ENCODE assay signal across 24 cellular contexts in genomic region chr9:101219030-101219429, GRCh38.
DNase-seq lines count a peak whose midpoint lies in the region; ATAC-seq, FAIRE-seq and TF ChIP-seq lines count a peak whose summit lies in the region.
"Had no signal": no experiment of that assay in that cellular context is flagged by ENCODE, and none has a peak within 500 bp of the region (broad histone marks: within the 10 kb centered on the region; RNA-seq: fewer than 3 reads in every experiment).

No MANE protein-coding gene starts in this region.

- TF ChIP-seq CTCF in GM23338 (conservative IDR thresholded peaks at IDR 0.05; ENCODE audit: low read depth in 2 of 2) = no peak
- TF ChIP-seq CTCF in WERI-Rb-1 (IDR thresholded peaks at IDR 0.05; ENCODE audit: low read depth, low read length) = no peak
- no peak for TF ChIP-seq CTCF in H1 (IDR thresholded peaks at IDR 0.05; ENCODE audit: control extremely low read depth in 1 of 3, insufficient read depth in 1 of 3, low read depth in 1 of 3, low read length in 3 of 3)
- no peak for TF ChIP-seq CTCF in MCF 10A (IDR thresholded peaks at IDR 0.05; ENCODE audit: unreplicated experiment)

- H3K79me1 ChIP-seq in H1 (ENCODE audit: low read depth, low read length) (no peaks in the 10 kb centered on the region), trophoblast cell (ENCODE audit: low read length) (no peaks in the 10 kb centered on the region)

- no peak overlapping the region for H3K9ac ChIP-seq in H1 (replicated peaks in 1 of 4; ENCODE audit: extremely low read depth in 1 of 4, low read depth in 3 of 4, low read length in 3 of 4)
- no peak overlapping the region for H3K9ac ChIP-seq in trophoblast cell (ENCODE audit: low read length)
- H3K9ac ChIP-seq: BLaER1, GM23248 had no signal

- no peaks in the 10 kb centered on the region for H3K79me2 ChIP-seq in GM23338 (replicated peaks; ENCODE audit: insufficient read depth)
- no peaks in the 10 kb centered on the region for H3K79me2 ChIP-seq in H1 (ENCODE audit: control insufficient read depth in 1 of 2, insufficient read depth in 2 of 2, low read length in 2 of 2)
- H3K79me2 ChIP-seq in trophoblast cell (ENCODE audit: control insufficient read depth, insufficient read depth, low read length, poor library complexity) = no peaks in the 10 kb centered on the region

- H3K23ac ChIP-seq in H1 (ENCODE audit: insufficient read length) = no peak overlapping the region
- H3K23ac ChIP-seq in trophoblast cell (ENCODE audit: low read length) = peak overlapping the region; percentile 58

- H3K27me3 Mint-ChIP-seq in GM23338 (ENCODE audit: insufficient read depth, low read depth, poor library complexity) = no peaks in the 10 kb centered on the region
- H3K27me3 Mint-ChIP-seq in MCF 10A (ENCODE audit: insufficient read depth, unreplicated experiment) = peaks cover 28% of the 10 kb centered on the region
- H3K27me3 Mint-ChIP-seq: B cell; CD4-positive, CD25-positive, alpha-beta regulatory T cell had no signal

- BruUV-seq in MCF 10A (replicated peaks; lab: Mats Ljungman, UMichigan) = no TSS peak

- H2AK5ac ChIP-seq in H1 (ENCODE audit: low read depth, low read length) = no peak overlapping the region
- no peak overlapping the region for H2AK5ac ChIP-seq in trophoblast cell (ENCODE audit: low read length)

- no peaks in the 10 kb centered on the region for H3F3A ChIP-seq in GM23338 (replicated peaks; ENCODE audit: low read depth)

- H3K36me3 ChIP-seq in GM23338 (ENCODE audit: insufficient read depth) = no peaks in the 10 kb centered on the region
- no peaks in the 10 kb centered on the region for H3K36me3 ChIP-seq in WERI-Rb-1
- no peaks in the 10 kb centered on the region for H3K36me3 ChIP-seq in H1 (ENCODE audit: control insufficient read depth in 2 of 4, insufficient read depth in 4 of 4, low read length in 3 of 4)
- H3K36me3 ChIP-seq in trophoblast cell (ENCODE audit: control insufficient read depth in 1 of 2, insufficient read depth in 2 of 2, low read length in 2 of 2) = no peaks in the 10 kb centered on the region
- H3K36me3 ChIP-seq: BLaER1, HAP-1 had no signal

- no peak overlapping the region for H3K18ac ChIP-seq in H1 (ENCODE audit: extremely low read depth, low read length)
- H3K18ac ChIP-seq in trophoblast cell (ENCODE audit: low read length) = no peak overlapping the region

- ATAC-seq in GM23338 = peak; percentile 64; the same call in 2 of the 3 replicates
- no peak for ATAC-seq in GM18519 (IDR thresholded peaks at IDR 0.05; ENCODE audit: low FRiP score, unreplicated experiment)
- ATAC-seq: CD8-positive, alpha-beta T cell had no signal

- H3K36me3 Mint-ChIP-seq in GM23338 (ENCODE audit: low read depth) = no peaks in the 10 kb centered on the region; the same call in 2 of the 3 replicates
- no peaks in the 10 kb centered on the region for H3K36me3 Mint-ChIP-seq in MCF 10A (ENCODE audit: insufficient read depth, unreplicated experiment)
- H3K36me3 Mint-ChIP-seq: CD4-positive, CD25-positive, alpha-beta regulatory T cell; CD8-positive, alpha-beta T cell had no signal

- H4K91ac ChIP-seq in H1 (replicated peaks; ENCODE audit: insufficient read length, low read length) = no peak overlapping the region
- no peak overlapping the region for H4K91ac ChIP-seq in trophoblast cell (ENCODE audit: low read depth, low read length)

- no peak for TF ChIP-seq POLR2A in H1 (IDR thresholded peaks at IDR 0.05; ENCODE audit: control extremely low read depth in 1 of 2, low read depth in 2 of 2, low read length in 2 of 2)

- no peak overlapping the region for H3K4ac ChIP-seq in H1 (replicated peaks; ENCODE audit: insufficient read length, low read depth, low read length)
- H3K4ac ChIP-seq in trophoblast cell (ENCODE audit: low read depth, low read length) = no peak overlapping the region

- H3K27me3 ChIP-seq in GM23338 (ENCODE audit: insufficient read depth) (no peaks in the 10 kb centered on the region), WERI-Rb-1 (ENCODE audit: insufficient read depth, low read depth, severe bottlenecking) (no peaks in the 10 kb centered on the region), H1 (replicated peaks in 1 of 4; ENCODE audit: control insufficient read depth in 3 of 4, extremely low read depth in 1 of 4, insufficient read depth in 3 of 4, low read length in 3 of 4) (no peaks in the 10 kb centered on the region), trophoblast cell (ENCODE audit: insufficient read depth, low read length) (no peaks in the 10 kb centered on the region)
- H3K27me3 ChIP-seq: BLaER1 had no signal

- H2AFZ ChIP-seq in GM23338 = no peak overlapping the region
- 0 out of 2 replicates have a peak overlapping the region, but pooled peaks have one; percentile 6 for H2AFZ ChIP-seq in H1 (ENCODE audit: low read length)
- no peak overlapping the region for H2AFZ ChIP-seq in trophoblast cell (ENCODE audit: insufficient read depth, low read length, poor library complexity)
- H2AFZ ChIP-seq: GM23248 had no signal

- H4K5ac ChIP-seq in H1 (ENCODE audit: insufficient read length, low read depth, low read length) = no peak overlapping the region

- no peak overlapping the region for H4K8ac ChIP-seq in H1 (ENCODE audit: extremely low read depth, insufficient read depth, low read length)
- no peak overlapping the region for H4K8ac ChIP-seq in trophoblast cell (ENCODE audit: low read depth, low read length)

- no peaks in the 10 kb centered on the region for H3K9me3 Mint-ChIP-seq in GM23338
- no peaks in the 10 kb centered on the region for H3K9me3 Mint-ChIP-seq in MCF 10A (ENCODE audit: unreplicated experiment)
- H3K9me3 Mint-ChIP-seq: CD8-positive, alpha-beta T cell had no signal

- no peak overlapping the region for H2BK15ac ChIP-seq in H1 (ENCODE audit: low read length)

- 85% methylated on average over 7 of the region's 7 CpGs; no CpG with 5 or more reads in 1 of the 2 experiments for WGBS in H1 (ENCODE audit: extremely low coverage in 1 of 2, insufficient coverage in 1 of 2, insufficient read length in 1 of 2, insufficient replicate concordance in 2 of 2, low coverage in 1 of 2, low lambda C conversion rate in 2 of 2, missing lambda C conversion rate in 1 of 2), 2 experiments
- WGBS in trophoblast cell (ENCODE audit: extremely low coverage, insufficient coverage, insufficient read length) = no CpG with 5 or more reads among the region's 7 CpGs

- H3K27ac ChIP-seq in GM23338 (ENCODE audit: low read depth) (no peak overlapping the region), WERI-Rb-1 (peak overlapping the region; percentile 81), H1 (ENCODE audit: low read depth, low read length) (no peak overlapping the region), trophoblast cell (ENCODE audit: low read depth, low read length) (no peak overlapping the region)
- H3K27ac ChIP-seq: 22Rv1, BLaER1, C4-2B, GM23248 had no signal

- 0 out of 2 replicates have a peak, but pooled peaks cover 4% of the 10 kb centered on the region for H3K9me2 ChIP-seq in GM23338 (ENCODE audit: insufficient read depth)

- DNase-seq in GM23338 (ENCODE audit: low spot score) (peak; percentile 34), WERI-Rb-1 (no peak), H1 (ENCODE audit: low read depth in 1 of 2, low spot score in 2 of 2) (no peak), trophoblast cell (no peak), MCF 10A (ENCODE audit: unreplicated experiment) (no peak), NCI-H1930 (lab: John Stamatoyannopoulos, UW) (no peak)
- DNase-seq: Caco-2; CD4-positive, CD25-positive, alpha-beta regulatory T cell; CD8-positive, alpha-beta T cell; DMS153; DND-41; GM23248; HFFc6 had no signal

- no peaks in the 10 kb centered on the region for H3K4me1 ChIP-seq in GM23338 (ENCODE audit: insufficient read depth)
- no peaks in the 10 kb centered on the region for H3K4me1 ChIP-seq in H1 (replicated peaks in 1 of 4; ENCODE audit: control insufficient read depth in 3 of 4, insufficient read depth in 4 of 4, low read length in 3 of 4)
- no peaks in the 10 kb centered on the region for H3K4me1 ChIP-seq in trophoblast cell (ENCODE audit: control insufficient read depth in 1 of 2, insufficient read depth in 2 of 2, low read length in 2 of 2)
- H3K4me1 ChIP-seq: BLaER1, Caco-2, HAP-1 had no signal

- no peak for FAIRE-seq in H1 (lab: Jason Lieb, UNC)
- FAIRE-seq: A204.1, G401.6, GM12892, GM19239, H54 had no signal

- H3K27ac Mint-ChIP-seq in GM23338 = no peak overlapping the region
- no peak overlapping the region for H3K27ac Mint-ChIP-seq in MCF 10A (ENCODE audit: low read depth, unreplicated experiment)
- H3K27ac Mint-ChIP-seq: B cell; CD4-positive, CD25-positive, alpha-beta regulatory T cell; CD8-positive, alpha-beta T cell; HFFc6 had no signal

- H4K12ac ChIP-seq in trophoblast cell (ENCODE audit: low read depth, low read length) = no peak overlapping the region

- CTCF ChIA-PET in H1 (lab: Charles Lee; ENCODE audit: partially characterized antibody) (interaction anchor here (1.2 to 1.3 kb wide), 3 partner anchors 17 to 500 kb away, joined by 3 to 4 read pairs (median 4); no protein-coding TSS in a partner anchor), MCF 10A (lab: Yijun Ruan, JAX) (interaction anchor here (0.7 kb wide), 1 partner anchor 100 kb away, joined by 3 read pairs; no protein-coding TSS in a partner anchor)

- POLR2A ChIA-PET in H1 (lab: Charles Lee; ENCODE audit: partially characterized antibody) = no interaction called here
- POLR2A ChIA-PET in MCF 10A (lab: Yijun Ruan, JAX) = no interaction called here

- TF ChIP-seq EP300 in H1 (IDR thresholded peaks at IDR 0.05; ENCODE audit: borderline replicate concordance in 1 of 2, low read depth in 2 of 2, low read length in 2 of 2) = no peak

- H2BK20ac ChIP-seq in H1 (ENCODE audit: low read length) = no peak overlapping the region

- H3K23me2 ChIP-seq in H1 (ENCODE audit: low read depth, low read length) = no peaks in the 10 kb centered on the region

- H2BK12ac ChIP-seq in H1 (ENCODE audit: low read depth, low read length) = no peak overlapping the region
- H2BK12ac ChIP-seq in trophoblast cell (ENCODE audit: low read length) = no peak overlapping the region

- intact Hi-C loops in MCF 10A (cut with micrococcal nuclease) = no loop called here

- H2BK5ac ChIP-seq in H1 (ENCODE audit: low read depth, low read length) (no peak overlapping the region), trophoblast cell (ENCODE audit: low read depth, low read length, poor library complexity) (no peak overlapping the region)

- H3K4me2 ChIP-seq in GM23338 = no peak overlapping the region
- H3K4me2 ChIP-seq in H1 (ENCODE audit: insufficient read depth in 1 of 2, low read depth in 2 of 2, low read length in 2 of 2) = no peak overlapping the region
- H3K4me2 ChIP-seq in trophoblast cell (ENCODE audit: low read length) = no peak overlapping the region
- H3K4me2 ChIP-seq: BLaER1 had no signal

- H3K4me3 ChIP-seq in GM23338 (no peak overlapping the region), WERI-Rb-1 (ENCODE audit: low read depth, low read length) (no peak overlapping the region), H1 (ENCODE audit: extremely low read depth in 1 of 4, insufficient read depth in 2 of 4, low read depth in 3 of 4, low read length in 4 of 4) (no peak overlapping the region), trophoblast cell (ENCODE audit: low read depth, low read length) (no peak overlapping the region)
- H3K4me3 ChIP-seq: BLaER1, GM23248, HAP-1 had no signal

- H3K9me3 ChIP-seq in WERI-Rb-1 (ENCODE audit: severe bottlenecking) (peaks cover 5% of the 10 kb centered on the region), H1 (ENCODE audit: insufficient read depth in 2 of 2, low read depth in 1 of 2, low read length in 1 of 2) (no peaks in the 10 kb centered on the region), trophoblast cell (ENCODE audit: insufficient read depth, low read depth, low read length) (no peaks in the 10 kb centered on the region)
- H3K9me3 ChIP-seq: BLaER1, Caco-2, HAP-1 had no signal

- H3K4me3 Mint-ChIP-seq in GM23338 = no peak overlapping the region
- no peak overlapping the region for H3K4me3 Mint-ChIP-seq in MCF 10A (ENCODE audit: unreplicated experiment)
- H3K4me3 Mint-ChIP-seq: B cell; CD4-positive, CD25-positive, alpha-beta regulatory T cell; CD8-positive, alpha-beta T cell; HFFc6 had no signal

- peaks cover 5% of the 10 kb centered on the region; the same call in 1 of the 3 replicates for H3K4me1 Mint-ChIP-seq in GM23338
- no peaks in the 10 kb centered on the region for H3K4me1 Mint-ChIP-seq in MCF 10A (ENCODE audit: insufficient read depth, unreplicated experiment)
- H3K4me1 Mint-ChIP-seq: B cell; CD4-positive, CD25-positive, alpha-beta regulatory T cell had no signal

- H2BK120ac ChIP-seq in H1 (replicated peaks; ENCODE audit: low read depth, low read length) (no peak overlapping the region), trophoblast cell (ENCODE audit: insufficient read depth, low read length, poor library complexity) (no peak overlapping the region)

- H4K20me1 ChIP-seq in GM23338 (replicated peaks; ENCODE audit: insufficient read depth) (no peaks in the 10 kb centered on the region), H1 (replicated peaks in 1 of 2; ENCODE audit: control insufficient read depth in 1 of 2, insufficient read depth in 2 of 2, low read length in 2 of 2) (no peaks in the 10 kb centered on the region)
- H4K20me1 ChIP-seq: BLaER1 had no signal

- H3K56ac ChIP-seq in H1 (replicated peaks; ENCODE audit: insufficient read length, low read depth, low read length) = no peak overlapping the region

- peak in 1 of 2 experiments; percentile 11; a peak in 1 of 4 replicates for TF ChIP-seq RAD21 in H1 (IDR thresholded peaks at IDR 0.05 in 1 of 2, conservative IDR thresholded peaks at IDR 0.05 in 1 of 2; ENCODE audit: low read depth in 2 of 2, low read length in 2 of 2)

- H3K14ac ChIP-seq in H1 (ENCODE audit: insufficient read length) = no peak overlapping the region
- no peak overlapping the region for H3K14ac ChIP-seq in trophoblast cell (ENCODE audit: low read length)
